Comparison of ENCODE assay signal across 15 cellular contexts in the genomic region with DNA sequence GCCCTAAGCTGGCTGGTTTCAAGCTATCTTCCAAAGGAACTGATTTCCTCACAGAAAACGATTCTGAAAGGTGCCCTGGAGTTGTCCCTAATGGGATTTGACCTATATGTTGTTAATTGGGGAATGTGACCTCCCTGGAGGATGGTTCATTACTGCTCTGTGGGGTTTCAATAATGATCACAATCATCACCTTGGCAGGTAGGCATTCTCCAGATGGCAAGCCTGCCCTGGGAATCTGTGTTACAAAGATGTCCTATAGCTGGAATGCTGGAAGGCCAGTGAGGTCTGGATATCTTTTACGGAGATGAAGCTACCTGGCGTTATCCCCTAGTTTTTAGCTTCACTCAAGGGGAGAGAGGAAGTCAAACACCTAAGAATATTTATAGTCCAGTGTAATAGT.
DNase-seq lines count a peak whose midpoint lies in the region; ATAC-seq lines count a peak whose summit lies in the region.
"Had no signal": no experiment of that assay in that cellular context is flagged by ENCODE, and none has a peak within 500 bp of the region (broad histone marks: within the 10 kb centered on the region; RNA-seq: fewer than 3 reads in every experiment).

No MANE protein-coding gene starts in this region.

- no peak for ATAC-seq in GM21360 (IDR thresholded peaks at IDR 0.05; ENCODE audit: unreplicated experiment)
- ATAC-seq: A549; CD8-positive, alpha-beta T cell; GM12878 had no signal

- DNase-seq in NCI-H146 (lab: John Stamatoyannopoulos, UW): peak; percentile 12
- DNase-seq in NCI-H146 treated with DMSO at 0.1 percent for 48 hours (lab: John Stamatoyannopoulos, UW; ENCODE audit: unreplicated experiment): no peak
- peak; percentile 85 for DNase-seq in NCI-H69 (lab: John Stamatoyannopoulos, UW)
- peak; percentile 48 for DNase-seq in cerebellum (ENCODE audit: low spot score)
- no peak for DNase-seq in NCI-H510A (lab: John Stamatoyannopoulos, UW)
- DNase-seq: AML-193; Caco-2; Calu3; CD4-positive, alpha-beta T cell; CD8-positive, alpha-beta T cell; DMS79 treated with DMSO at 0.1 percent for 48 hours; GDM1 had no signal

Comparison
In these comparisons a context has a peak if more than half of its experiments do, and no peak if none do; other contexts are left out.
1. DNase-seq: peak in NCI-H146 (single experiment), NCI-H69 (single experiment) and cerebellum (single experiment); none in NCI-H146 treated with DMSO at 0.1 percent for 48 hours (single experiment) and NCI-H510A (single experiment).